In genomic region chr19:5959260-5960004, GRCh38 we compare ENCODE assay signal across 14 cellular contexts. TPM values are rescaled to one million over a fixed set of nuclear protein-coding genes. Genes with fewer than 3 reads are reported as not detected.
DNase-seq lines count a peak whose midpoint lies in the region; ATAC-seq and TF ChIP-seq lines count a peak whose summit lies in the region.
"Had no signal": no experiment of that assay in that cellular context is flagged by ENCODE, and none has a peak within 500 bp of the region (broad histone marks: within the 10 kb centered on the region; RNA-seq: fewer than 3 reads in every experiment).

No MANE protein-coding gene starts in this region.

- TF ChIP-seq POLR2A in gastroesophageal sphincter (IDR thresholded peaks at IDR 0.05) (no peak), sigmoid colon (IDR thresholded peaks at IDR 0.05) (no peak)

- ATAC-seq in T-cell (replicated peaks in 1 of 4) = no peak
- no peak for ATAC-seq in gastroesophageal sphincter

- peaks cover 100% of the 10 kb centered on the region for H3K79me2 ChIP-seq in GM23248 (ENCODE audit: insufficient read depth)

- no peaks in the 10 kb centered on the region for H3K27me3 Mint-ChIP-seq in T-helper 2 cell treated with Interferon-gamma antibody and Interleukin-4, amounts not matched to agents 5 μg/mL and 100 μg/mL, for 36 hours (ENCODE audit: low read depth)
- no peaks in the 10 kb centered on the region for H3K27me3 Mint-ChIP-seq in T-cell

- no peaks in the 10 kb centered on the region for H3K27me3 ChIP-seq in gastroesophageal sphincter
- no peaks in the 10 kb centered on the region for H3K27me3 ChIP-seq in sigmoid colon
- H3K27me3 ChIP-seq in GM23248 (replicated peaks; ENCODE audit: insufficient read depth) = no peaks in the 10 kb centered on the region

- no peak overlapping the region for H3K4me3 ChIP-seq in gastroesophageal sphincter
- no peak overlapping the region for H3K4me3 ChIP-seq in sigmoid colon
- no peak overlapping the region for H3K4me3 ChIP-seq in GM23248

- peaks cover 4% of the 10 kb centered on the region; the same call in 1 of the 2 replicates for H4K20me1 ChIP-seq in GM23248 (ENCODE audit: insufficient read depth)

- H3K4me1 ChIP-seq in gastroesophageal sphincter (peaks cover 0 to 100% (median 58%) of the 10 kb centered on the region in 3 donors), sigmoid colon (peaks cover 0 to 98% (median 76%) of the 10 kb centered on the region in 4 donors), GM23248 (ENCODE audit: insufficient read depth) (peaks cover 27% of the 10 kb centered on the region)

- H2AFZ ChIP-seq in GM23248 = no peak overlapping the region

- DNase-seq in T-helper 2 cell treated with Interferon-gamma antibody and Interleukin-4, amounts not matched to agents 5 μg/mL and 100 μg/mL, for 36 hours (ENCODE audit: low spot score) = no peak
- DNase-seq in T-helper 2 cell = no peak
- DNase-seq in T-cell = no peak
- DNase-seq in sigmoid colon = no peak
- no peak for DNase-seq in NCI-H345 treated with DMSO at 0.1 percent for 48 hours (lab: John Stamatoyannopoulos, UW; ENCODE audit: unreplicated experiment)
- no peak for DNase-seq in T-helper 9 cell
- DNase-seq in GM23248 = no peak
- DNase-seq: activated CD4-positive, alpha-beta T cell treated with anti-CD3 and anti-CD28 coated beads, Interleukin-2, amount 50 U/mL, for 1 hour; DMS 273 treated with DMSO at 0.1 percent for 48 hours; KG1; NCI-H1694 treated with DMSO at 0.1 percent for 48 hours; stimulated activated CD4-positive, alpha-beta T cell treated with anti-CD3 and anti-CD28 coated beads, Interleukin-4, amount 100 ng/mL, for 24 hours had no signal

- no peak overlapping the region for H3K4me3 Mint-ChIP-seq in T-helper 2 cell treated with Interferon-gamma antibody and Interleukin-4, amounts not matched to agents 5 μg/mL and 100 μg/mL, for 36 hours
- peak overlapping the region in 2 of 3 donors; percentile 76 to 81 for H3K4me3 Mint-ChIP-seq in T-cell

- no peaks in the 10 kb centered on the region for H3K9me3 ChIP-seq in gastroesophageal sphincter
- no peaks in the 10 kb centered on the region for H3K9me3 ChIP-seq in sigmoid colon
- H3K9me3 ChIP-seq in GM23248 (ENCODE audit: low read depth) = no peaks in the 10 kb centered on the region
- H3K9me3 ChIP-seq: SK-N-SH had no signal

- TF ChIP-seq CTCF in gastroesophageal sphincter (IDR thresholded peaks at IDR 0.05) = no peak
- no peak for TF ChIP-seq CTCF in sigmoid colon (IDR thresholded peaks at IDR 0.05)

- H3K4me2 ChIP-seq in GM23248 (ENCODE audit: unreplicated experiment) = no peak overlapping the region
- H3K4me2 ChIP-seq: SK-N-SH had no signal

- H3K27ac Mint-ChIP-seq in T-helper 2 cell treated with Interferon-gamma antibody and Interleukin-4, amounts not matched to agents 5 μg/mL and 100 μg/mL, for 36 hours = peak overlapping the region; percentile 36
- H3K27ac Mint-ChIP-seq in T-cell = peak overlapping the region; percentile 98 to 100

- peaks cover 34% of the 10 kb centered on the region for H3F3A ChIP-seq in GM23248 (ENCODE audit: insufficient read depth)

- peaks cover 0 to 4% of the 10 kb centered on the region in 2 donors for H3K36me3 ChIP-seq in gastroesophageal sphincter
- H3K36me3 ChIP-seq in sigmoid colon = no peaks in the 10 kb centered on the region
- H3K36me3 ChIP-seq in GM23248 (ENCODE audit: low read depth) = no peaks in the 10 kb centered on the region

- peaks cover 57% of the 10 kb centered on the region for H3K4me1 Mint-ChIP-seq in T-helper 2 cell treated with Interferon-gamma antibody and Interleukin-4, amounts not matched to agents 5 μg/mL and 100 μg/mL, for 36 hours (ENCODE audit: low read depth)
- peaks cover 84 to 96% (median 95%) of the 10 kb centered on the region in 3 donors for H3K4me1 Mint-ChIP-seq in T-cell

- WGBS in gastroesophageal sphincter (ENCODE audit: low coverage in 1 of 2), 2 donors = 80 to 86% methylated on average over 1 to 3 of the region's 14 CpGs
- 89 to 90% methylated on average over 14 of the region's 14 CpGs for WGBS in sigmoid colon, 2 donors
- WGBS in GM23248 (ENCODE audit: low coverage in 1 of 2, low lambda C conversion rate in 2 of 2, missing lambda C conversion rate in 2 of 2), 2 experiments = 88 to 89% methylated on average over 14 of the region's 14 CpGs

- TF ChIP-seq EP300 in gastroesophageal sphincter (IDR thresholded peaks at IDR 0.05) (no peak), sigmoid colon (IDR thresholded peaks at IDR 0.05) (no peak)

- no peaks in the 10 kb centered on the region for H3K9me2 ChIP-seq in GM23248 (ENCODE audit: insufficient read depth)
- H3K9me2 ChIP-seq: SK-N-SH had no signal

- no peaks in the 10 kb centered on the region for H3K9me3 Mint-ChIP-seq in T-helper 2 cell treated with Interferon-gamma antibody and Interleukin-4, amounts not matched to agents 5 μg/mL and 100 μg/mL, for 36 hours
- no peaks in the 10 kb centered on the region for H3K9me3 Mint-ChIP-seq in T-cell

- H3K36me3 Mint-ChIP-seq in T-helper 2 cell treated with Interferon-gamma antibody and Interleukin-4, amounts not matched to agents 5 μg/mL and 100 μg/mL, for 36 hours (ENCODE audit: low read depth) = peaks cover 6% of the 10 kb centered on the region
- peaks cover 6% of the 10 kb centered on the region for H3K36me3 Mint-ChIP-seq in T-cell

- in situ Hi-C loops in GM23248 (cut with MboI) = no loop called here

- H3K27ac ChIP-seq in gastroesophageal sphincter (peak overlapping the region in 3 of 4 donors; percentile 83 to 89 (median 84)), sigmoid colon (peak overlapping the region; percentile 63 to 89 (median 84)), GM23248 (no peak overlapping the region)

- CTCF ChIA-PET in T-cell (lab: Charles Lee) = no interaction called here

- intact Hi-C loops in sigmoid colon (cut with DNase I) = no loop called here

- no peak overlapping the region for H3K9ac ChIP-seq in GM23248
- H3K9ac ChIP-seq: SK-N-SH had no signal

- POLR2A ChIA-PET in T-cell (lab: Charles Lee) = no interaction called here

RNA-seq across cellular contexts. Expression of gene RANBP3, which starts 18.5 kb away (rescaled TPM):
- total RNA-seq in T-cell (100 to 1,000 TPM in 2 of 5 donors, 10 to 100 TPM in 3; 90.2 to 101 (median 98.3) TPM), gastroesophageal sphincter (100 to 1,000 TPM in 2 of 4 donors, 10 to 100 TPM in 2; 87.0 to 125 (median 104) TPM), sigmoid colon (10 to 100 TPM; 63.1 to 86.4 (median 82.7) TPM)
- polyA plus RNA-seq in sigmoid colon (10 to 100 TPM; 27.0 to 47.5 (median 27.6) TPM), GM23248 (2016; fragmentation: Nextera tagmentation; extraction: Ambion mirVana) (50.0 and 51.7 TPM in 2 replicates)
- total RNA-seq in GM23248 (2014; rRNA removed; shearing (Covaris generic)) = 41.8 and 53.5 TPM in 2 replicates

RNA-seq across cellular contexts. Expression of gene CAPS, which starts 45.4 kb away (rescaled TPM):
- 10 to 100 TPM; 43.3 to 74.8 (median 69.8) TPM for total RNA-seq in T-cell
- 10 to 100 TPM in 3 of 4 donors, 1 to 10 TPM in 1; 10.0 to 19.6 (median 15.2) TPM for total RNA-seq in gastroesophageal sphincter
- 10 to 100 TPM in 2 of 4 donors, 1 to 10 TPM in 2; 4.9 to 18.6 (median 9.7) TPM for total RNA-seq in sigmoid colon
- 10 to 100 TPM in 1 of 3 donors, 1 to 10 TPM in 2; 3.6 to 13.7 (median 3.7) TPM for polyA plus RNA-seq in sigmoid colon
- total RNA-seq in GM23248 (2014; rRNA removed; shearing (Covaris generic)) = 5.1 and 16.1 TPM in 2 replicates
- 6.7 and 7.0 TPM in 2 replicates for polyA plus RNA-seq in GM23248 (2016; fragmentation: Nextera tagmentation; extraction: Ambion mirVana)

RNA-seq across cellular contexts. Expression of gene VMAC, which starts 54.8 kb away (rescaled TPM):
- total RNA-seq in T-cell (10 to 100 TPM; 23.8 to 35.9 (median 30.9) TPM), gastroesophageal sphincter (1 to 10 TPM; 5.0 to 9.3 (median 8.0) TPM), sigmoid colon (10 to 100 TPM in 1 of 4 donors, 1 to 10 TPM in 3; 6.1 to 14.4 (median 8.1) TPM)
- polyA plus RNA-seq in sigmoid colon (1 to 10 TPM; 1.6 to 6.4 (median 2.4) TPM), GM23248 (2016; fragmentation: Nextera tagmentation; extraction: Ambion mirVana) (1.8 and 2.1 TPM in 2 replicates)
- total RNA-seq in GM23248 (2014; rRNA removed; shearing (Covaris generic)) = 3.8 and 4.4 TPM in 2 replicates

RNA-seq across cellular contexts. Expression of gene NDUFA11, which starts 55.8 kb away (rescaled TPM):
- total RNA-seq in T-cell (100 to 1,000 TPM; 106 to 198 (median 185) TPM), gastroesophageal sphincter (100 to 1,000 TPM; 244 to 299 (median 265) TPM), sigmoid colon (100 to 1,000 TPM; 242 to 447 (median 353) TPM)
- polyA plus RNA-seq in sigmoid colon (100 to 1,000 TPM; 363 to 450 (median 395) TPM), GM23248 (2016; fragmentation: Nextera tagmentation; extraction: Ambion mirVana) (585 and 588 TPM in 2 replicates)
- total RNA-seq in GM23248 (2014; rRNA removed; shearing (Covaris generic)) = 215 and 231 TPM in 2 replicates
